ENCODE assay signal across 1 cellular context in the genomic region with DNA sequence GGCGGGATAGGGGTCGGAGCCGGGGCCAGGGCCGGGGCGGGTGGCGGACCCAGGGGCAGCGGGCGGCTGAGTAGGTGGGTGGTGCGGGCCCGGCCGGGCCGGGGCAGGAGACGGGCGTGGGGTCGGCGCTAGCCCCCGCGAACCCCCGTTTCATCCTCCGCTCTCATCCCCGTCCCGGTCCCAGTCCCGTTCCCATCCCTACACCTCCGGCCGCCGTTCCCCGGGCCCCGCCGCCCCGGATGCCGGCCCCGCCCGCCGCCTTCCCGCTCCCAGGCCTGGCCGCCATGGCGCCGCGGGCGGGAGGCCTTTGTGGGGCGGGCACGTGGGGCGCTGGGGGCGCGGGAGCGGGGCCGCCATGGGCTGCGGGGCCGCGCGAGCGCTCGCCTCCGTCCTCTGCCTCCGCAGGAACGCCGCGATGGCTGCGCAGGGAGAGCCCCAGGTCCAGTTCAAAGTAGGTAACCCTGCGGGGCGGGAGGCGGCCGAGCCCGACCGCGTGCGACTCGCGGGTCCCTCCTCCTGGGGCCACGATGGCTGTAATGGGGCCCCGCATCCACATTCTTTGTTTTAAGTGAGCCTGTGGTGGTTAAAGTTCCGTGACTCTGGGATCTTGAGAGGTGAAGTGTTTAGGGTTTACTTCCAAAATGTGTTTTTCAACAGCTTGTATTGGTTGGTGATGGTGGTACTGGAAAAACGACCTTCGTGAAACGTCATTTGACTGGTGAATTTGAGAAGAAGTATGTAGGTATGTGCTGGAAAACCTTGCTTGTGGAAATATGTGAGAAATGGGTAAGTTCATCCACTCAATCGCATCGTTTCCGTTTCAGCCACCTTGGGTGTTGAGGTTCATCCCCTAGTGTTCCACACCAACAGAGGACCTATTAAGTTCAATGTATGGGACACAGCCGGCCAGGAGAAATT.
A peak's percentile ranks its signal among the peaks of the same experiment; 100 is the strongest.
TF ChIP-seq lines count a peak whose summit lies in the region.

No MANE protein-coding gene starts in this region.

TF ChIP-seq in GM12878, 131 proteins besides CTCF, POLR2A, EP300 and RAD21:
- TF ChIP-seq MYC (IDR thresholded peaks at IDR 0.05; ENCODE audit: insufficient read depth, insufficient read length, insufficient replicate concordance, low read length, severe bottlenecking), result peak; percentile 84
- TF ChIP-seq, protein P1, sequence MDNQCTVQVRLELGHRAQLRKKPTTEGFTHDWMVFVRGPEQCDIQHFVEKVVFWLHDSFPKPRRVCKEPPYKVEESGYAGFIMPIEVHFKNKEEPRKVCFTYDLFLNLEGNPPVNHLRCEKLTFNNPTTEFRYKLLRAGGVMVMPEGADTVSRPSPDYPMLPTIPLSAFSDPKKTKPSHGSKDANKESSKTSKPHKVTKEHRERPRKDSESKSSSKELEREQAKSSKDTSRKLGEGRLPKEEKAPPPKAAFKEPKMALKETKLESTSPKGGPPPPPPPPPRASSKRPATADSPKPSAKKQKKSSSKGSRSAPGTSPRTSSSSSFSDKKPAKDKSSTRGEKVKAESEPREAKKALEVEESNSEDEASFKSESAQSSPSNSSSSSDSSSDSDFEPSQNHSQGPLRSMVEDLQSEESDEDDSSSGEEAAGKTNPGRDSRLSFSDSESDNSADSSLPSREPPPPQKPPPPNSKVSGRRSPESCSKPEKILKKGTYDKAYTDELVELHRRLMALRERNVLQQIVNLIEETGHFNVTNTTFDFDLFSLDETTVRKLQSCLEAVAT (IDR thresholded peaks at IDR 0.05), result peak; percentile 49; the same call in 1 of the 2 replicates
- TF ChIP-seq SMAD5 (IDR thresholded peaks at IDR 0.05; ENCODE audit: low read depth), result 0 out of 2 replicates have a peak, but pooled peaks have one; percentile 22
- peak; percentile 63 to 86; a peak in 3 of 4 replicates for TF ChIP-seq BHLHE40 (IDR thresholded peaks at IDR 0.05; ENCODE audit: borderline replicate concordance in 1 of 2, low read depth in 2 of 2, low read length in 1 of 2)
- no peak for TF ChIP-seq ZBED1 (IDR thresholded peaks at IDR 0.05; ENCODE audit: borderline replicate concordance)
- TF ChIP-seq RUNX3 (IDR thresholded peaks at IDR 0.05; ENCODE audit: low read length), result peak; percentile 3; the same call in 1 of the 2 replicates
- TF ChIP-seq YY1 (IDR thresholded peaks at IDR 0.05; ENCODE audit: low read depth, low read length), result peak; percentile 88
- no peak for TF ChIP-seq TCF12 (IDR thresholded peaks at IDR 0.05; ENCODE audit: low read depth, low read length)
- no peak for TF ChIP-seq HDAC2 (IDR thresholded peaks at IDR 0.05)
- TF ChIP-seq MXI1 (IDR thresholded peaks at IDR 0.05; ENCODE audit: low read depth, low read length), result no peak; the same call in 1 of the 2 replicates
- 0 out of 2 replicates have a peak, but pooled peaks have one; percentile 15 for TF ChIP-seq NR2C1 (IDR thresholded peaks at IDR 0.05)
- TF ChIP-seq, protein P2, sequence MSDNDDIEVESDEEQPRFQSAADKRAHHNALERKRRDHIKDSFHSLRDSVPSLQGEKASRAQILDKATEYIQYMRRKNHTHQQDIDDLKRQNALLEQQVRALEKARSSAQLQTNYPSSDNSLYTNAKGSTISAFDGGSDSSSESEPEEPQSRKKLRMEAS (IDR thresholded peaks at IDR 0.05; ENCODE audit: low read depth, low read length), result peak; percentile 75
- TF ChIP-seq POLR2AphosphoS5 (IDR thresholded peaks at IDR 0.05; ENCODE audit: low read length), result peak; percentile 42
- 0 out of 2 replicates have a peak, but pooled peaks have one; percentile 25 for TF ChIP-seq ASH2L (IDR thresholded peaks at IDR 0.05; ENCODE audit: borderline replicate concordance, low read depth)
- peak; percentile 32; the same call in 1 of the 2 replicates for TF ChIP-seq DPF2 (IDR thresholded peaks at IDR 0.05)
- TF ChIP-seq CREB1 (IDR thresholded peaks at IDR 0.05; ENCODE audit: low read depth), result no peak
- peak; percentile 40; the same call in 1 of the 2 replicates for TF ChIP-seq IKZF1 (conservative IDR thresholded peaks at IDR 0.05)
- TF ChIP-seq, protein P3, sequence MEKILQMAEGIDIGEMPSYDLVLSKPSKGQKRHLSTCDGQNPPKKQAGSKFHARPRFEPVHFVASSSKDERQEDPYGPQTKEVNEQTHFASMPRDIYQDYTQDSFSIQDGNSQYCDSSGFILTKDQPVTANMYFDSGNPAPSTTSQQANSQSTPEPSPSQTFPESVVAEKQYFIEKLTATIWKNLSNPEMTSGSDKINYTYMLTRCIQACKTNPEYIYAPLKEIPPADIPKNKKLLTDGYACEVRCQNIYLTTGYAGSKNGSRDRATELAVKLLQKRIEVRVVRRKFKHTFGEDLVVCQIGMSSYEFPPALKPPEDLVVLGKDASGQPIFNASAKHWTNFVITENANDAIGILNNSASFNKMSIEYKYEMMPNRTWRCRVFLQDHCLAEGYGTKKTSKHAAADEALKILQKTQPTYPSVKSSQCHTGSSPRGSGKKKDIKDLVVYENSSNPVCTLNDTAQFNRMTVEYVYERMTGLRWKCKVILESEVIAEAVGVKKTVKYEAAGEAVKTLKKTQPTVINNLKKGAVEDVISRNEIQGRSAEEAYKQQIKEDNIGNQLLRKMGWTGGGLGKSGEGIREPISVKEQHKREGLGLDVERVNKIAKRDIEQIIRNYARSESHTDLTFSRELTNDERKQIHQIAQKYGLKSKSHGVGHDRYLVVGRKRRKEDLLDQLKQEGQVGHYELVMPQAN (conservative IDR thresholded peaks at IDR 0.05), result peak; percentile 29; the same call in 1 of the 2 replicates
- TF ChIP-seq, protein P4, sequence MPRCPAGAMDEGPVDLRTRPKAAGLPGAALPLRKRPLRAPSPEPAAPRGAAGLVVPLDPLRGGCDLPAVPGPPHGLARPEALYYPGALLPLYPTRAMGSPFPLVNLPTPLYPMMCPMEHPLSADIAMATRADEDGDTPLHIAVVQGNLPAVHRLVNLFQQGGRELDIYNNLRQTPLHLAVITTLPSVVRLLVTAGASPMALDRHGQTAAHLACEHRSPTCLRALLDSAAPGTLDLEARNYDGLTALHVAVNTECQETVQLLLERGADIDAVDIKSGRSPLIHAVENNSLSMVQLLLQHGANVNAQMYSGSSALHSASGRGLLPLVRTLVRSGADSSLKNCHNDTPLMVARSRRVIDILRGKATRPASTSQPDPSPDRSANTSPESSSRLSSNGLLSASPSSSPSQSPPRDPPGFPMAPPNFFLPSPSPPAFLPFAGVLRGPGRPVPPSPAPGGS (IDR thresholded peaks at IDR 0.05; ENCODE audit: borderline replicate concordance, insufficient read depth, low read depth, low read length, poor library complexity, severe bottlenecking), result no peak
- TF ChIP-seq, protein P5, sequence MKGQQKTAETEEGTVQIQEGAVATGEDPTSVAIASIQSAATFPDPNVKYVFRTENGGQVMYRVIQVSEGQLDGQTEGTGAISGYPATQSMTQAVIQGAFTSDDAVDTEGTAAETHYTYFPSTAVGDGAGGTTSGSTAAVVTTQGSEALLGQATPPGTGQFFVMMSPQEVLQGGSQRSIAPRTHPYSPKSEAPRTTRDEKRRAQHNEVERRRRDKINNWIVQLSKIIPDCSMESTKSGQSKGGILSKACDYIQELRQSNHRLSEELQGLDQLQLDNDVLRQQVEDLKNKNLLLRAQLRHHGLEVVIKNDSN (IDR thresholded peaks at IDR 0.05; ENCODE audit: borderline replicate concordance, extremely low read length, insufficient read depth, low read depth, low read length), result peak; percentile 61
- peak; percentile 54; the same call in 1 of the 2 replicates for TF ChIP-seq TAF1 (IDR thresholded peaks at IDR 0.05; ENCODE audit: borderline replicate concordance, low read depth, low read length)
- TF ChIP-seq, protein P6, sequence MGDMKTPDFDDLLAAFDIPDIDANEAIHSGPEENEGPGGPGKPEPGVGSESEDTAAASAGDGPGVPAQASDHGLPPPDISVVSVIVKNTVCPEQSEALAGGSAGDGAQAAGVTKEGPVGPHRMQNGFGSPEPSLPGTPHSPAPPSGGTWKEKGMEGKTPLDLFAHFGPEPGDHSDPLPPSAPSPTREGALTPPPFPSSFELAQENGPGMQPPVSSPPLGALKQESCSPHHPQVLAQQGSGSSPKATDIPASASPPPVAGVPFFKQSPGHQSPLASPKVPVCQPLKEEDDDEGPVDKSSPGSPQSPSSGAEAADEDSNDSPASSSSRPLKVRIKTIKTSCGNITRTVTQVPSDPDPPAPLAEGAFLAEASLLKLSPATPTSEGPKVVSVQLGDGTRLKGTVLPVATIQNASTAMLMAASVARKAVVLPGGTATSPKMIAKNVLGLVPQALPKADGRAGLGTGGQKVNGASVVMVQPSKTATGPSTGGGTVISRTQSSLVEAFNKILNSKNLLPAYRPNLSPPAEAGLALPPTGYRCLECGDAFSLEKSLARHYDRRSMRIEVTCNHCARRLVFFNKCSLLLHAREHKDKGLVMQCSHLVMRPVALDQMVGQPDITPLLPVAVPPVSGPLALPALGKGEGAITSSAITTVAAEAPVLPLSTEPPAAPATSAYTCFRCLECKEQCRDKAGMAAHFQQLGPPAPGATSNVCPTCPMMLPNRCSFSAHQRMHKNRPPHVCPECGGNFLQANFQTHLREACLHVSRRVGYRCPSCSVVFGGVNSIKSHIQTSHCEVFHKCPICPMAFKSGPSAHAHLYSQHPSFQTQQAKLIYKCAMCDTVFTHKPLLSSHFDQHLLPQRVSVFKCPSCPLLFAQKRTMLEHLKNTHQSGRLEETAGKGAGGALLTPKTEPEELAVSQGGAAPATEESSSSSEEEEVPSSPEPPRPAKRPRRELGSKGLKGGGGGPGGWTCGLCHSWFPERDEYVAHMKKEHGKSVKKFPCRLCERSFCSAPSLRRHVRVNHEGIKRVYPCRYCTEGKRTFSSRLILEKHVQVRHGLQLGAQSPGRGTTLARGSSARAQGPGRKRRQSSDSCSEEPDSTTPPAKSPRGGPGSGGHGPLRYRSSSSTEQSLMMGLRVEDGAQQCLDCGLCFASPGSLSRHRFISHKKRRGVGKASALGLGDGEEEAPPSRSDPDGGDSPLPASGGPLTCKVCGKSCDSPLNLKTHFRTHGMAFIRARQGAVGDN (IDR thresholded peaks at IDR 0.05), result peak; percentile 42; the same call in 1 of the 2 replicates
- TF ChIP-seq BACH1 (IDR thresholded peaks at IDR 0.05; ENCODE audit: borderline replicate concordance), result 0 out of 2 replicates have a peak, but pooled peaks have one; percentile 6
- TF ChIP-seq MTA2 (IDR thresholded peaks at IDR 0.05; ENCODE audit: low read depth), result 0 out of 2 replicates have a peak, but pooled peaks have one; percentile 21
- TF ChIP-seq SIN3A (IDR thresholded peaks at IDR 0.05; ENCODE audit: low read depth, low read length), result 0 out of 2 replicates have a peak, but pooled peaks have one; percentile 39
TF ChIP-seq in GM12878: peak in this region for 19.
